In genomic region chr5:100731768-100732167, GRCh38 we compare ENCODE assay signal across 8 cellular contexts.
DNase-seq lines count a peak whose midpoint lies in the region; ATAC-seq and TF ChIP-seq lines count a peak whose summit lies in the region.

No MANE protein-coding gene starts in this region.

- no peaks in the 10 kb centered on the region for H3K4me1 ChIP-seq in subcutaneous abdominal adipose tissue (ENCODE audit: control insufficient read depth in 5 of 5, insufficient read depth in 5 of 5, low read length in 5 of 5)

- H3K27ac Mint-ChIP-seq in activated CD4-positive, alpha-beta memory T cell treated with anti-CD3 and anti-CD28 coated beads for 36 hours: peak overlapping the region; percentile 34
- H3K27ac Mint-ChIP-seq in nephron progenitor cell: no peak overlapping the region

- H3K4me3 ChIP-seq in subcutaneous abdominal adipose tissue (ENCODE audit: low read depth in 1 of 5, low read length in 5 of 5): peak overlapping the region; percentile 19 to 53 (median 36)

- H3K27ac ChIP-seq in subcutaneous abdominal adipose tissue (ENCODE audit: low read depth, low read length): no peak overlapping the region

- DNase-seq in DMS153 (lab: John Stamatoyannopoulos, UW) (peak; percentile 8), NCI-H524 treated with DMSO at 0.1 percent for 48 hours (lab: John Stamatoyannopoulos, UW) (no peak), NCI-H2081 (lab: John Stamatoyannopoulos, UW) (no peak), nephron progenitor cell (no peak)
- DNase-seq in activated CD4-positive, alpha-beta memory T cell treated with anti-CD3 and anti-CD28 coated beads for 36 hours: no peak

- POLR2A ChIA-PET in activated CD4-positive, alpha-beta memory T cell treated with anti-CD3 and anti-CD28 coated beads for 36 hours (lab: Charles Lee): no interaction called here

- H3K27me3 ChIP-seq in subcutaneous abdominal adipose tissue (ENCODE audit: control insufficient read depth in 5 of 5, insufficient read depth in 4 of 5, low read length in 5 of 5): no peaks in the 10 kb centered on the region

- no peaks in the 10 kb centered on the region for H3K36me3 ChIP-seq in subcutaneous abdominal adipose tissue (ENCODE audit: control insufficient read depth in 5 of 5, insufficient read depth in 5 of 5, low read length in 5 of 5)

- H3K27me3 Mint-ChIP-seq in activated CD4-positive, alpha-beta memory T cell treated with anti-CD3 and anti-CD28 coated beads for 36 hours: no peaks in the 10 kb centered on the region
- H3K27me3 Mint-ChIP-seq in nephron progenitor cell (ENCODE audit: low read depth, poor library complexity): peaks cover 6% of the 10 kb centered on the region

- H3K36me3 Mint-ChIP-seq in activated CD4-positive, alpha-beta memory T cell treated with anti-CD3 and anti-CD28 coated beads for 36 hours: no peaks in the 10 kb centered on the region
- no peaks in the 10 kb centered on the region for H3K36me3 Mint-ChIP-seq in nephron progenitor cell (ENCODE audit: low read depth)

- H3K4me3 Mint-ChIP-seq in activated CD4-positive, alpha-beta memory T cell treated with anti-CD3 and anti-CD28 coated beads for 36 hours: peak overlapping the region; percentile 66
- H3K4me3 Mint-ChIP-seq in nephron progenitor cell: no peak overlapping the region

- CTCF ChIA-PET in activated CD4-positive, alpha-beta memory T cell treated with anti-CD3 and anti-CD28 coated beads for 36 hours (lab: Charles Lee): interaction anchor here (0.6 kb wide), 1 partner anchor 298 kb away, joined by 3 read pairs; no protein-coding TSS in a partner anchor

- H3K9ac ChIP-seq in subcutaneous abdominal adipose tissue (ENCODE audit: low read length in 5 of 5): no peak overlapping the region

- no peaks in the 10 kb centered on the region for H3K9me3 Mint-ChIP-seq in activated CD4-positive, alpha-beta memory T cell treated with anti-CD3 and anti-CD28 coated beads for 36 hours
- H3K9me3 Mint-ChIP-seq in nephron progenitor cell: no peaks in the 10 kb centered on the region

- H3K9me3 ChIP-seq in subcutaneous abdominal adipose tissue (ENCODE audit: control insufficient read depth in 5 of 5, low read length in 5 of 5): no peaks in the 10 kb centered on the region

- TF ChIP-seq CTCF in nephron progenitor cell (IDR thresholded peaks at IDR 0.05): no peak

- ATAC-seq in GM19035 (IDR thresholded peaks at IDR 0.05; ENCODE audit: unreplicated experiment) (peak; percentile 99), HG03097 (IDR thresholded peaks at IDR 0.05; ENCODE audit: low FRiP score, unreplicated experiment) (peak; percentile 95)

- H3K4me1 Mint-ChIP-seq in activated CD4-positive, alpha-beta memory T cell treated with anti-CD3 and anti-CD28 coated beads for 36 hours (ENCODE audit: low read depth): peaks cover 7% of the 10 kb centered on the region
- H3K4me1 Mint-ChIP-seq in nephron progenitor cell: no peaks in the 10 kb centered on the region

- intact Hi-C loops in activated CD4-positive, alpha-beta memory T cell treated with anti-CD3 and anti-CD28 coated beads for 36 hours (cut with micrococcal nuclease): loop anchor here (2.0 kb wide), 1 partner anchor 171 kb away; the partner anchor contains the start of gene ST8SIA4
